In the genomic region with DNA sequence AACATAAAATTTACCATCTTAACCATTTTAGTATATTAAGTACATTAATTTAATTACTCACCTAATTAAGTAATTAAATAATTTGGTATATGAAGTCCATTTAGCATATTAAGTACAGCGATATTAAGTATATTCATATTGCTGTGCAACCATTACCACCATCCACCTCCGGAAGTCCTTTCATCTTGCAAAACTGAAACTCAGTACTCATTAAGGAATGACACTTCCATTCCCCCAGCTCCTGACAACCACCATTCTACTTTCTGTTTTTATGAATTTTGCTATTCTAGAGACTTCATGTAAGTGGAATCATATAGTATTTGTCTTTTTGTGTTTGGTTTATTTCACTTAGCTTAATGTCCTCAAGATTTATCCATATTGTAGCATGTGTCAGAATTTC, we compare ENCODE assay signal across 31 cellular contexts.
DNase-seq lines count a peak whose midpoint lies in the region; ATAC-seq and TF ChIP-seq lines count a peak whose summit lies in the region.
"Had no signal": no experiment of that assay in that cellular context is flagged by ENCODE, and none has a peak within 500 bp of the region (broad histone marks: within the 10 kb centered on the region; RNA-seq: fewer than 3 reads in every experiment).

No MANE protein-coding gene starts in this region.

- no peak overlapping the region for H3K27ac ChIP-seq in endodermal cell (ENCODE audit: low read depth, low read length)
- H3K27ac ChIP-seq: brain microvascular endothelial cell, dorsolateral prefrontal cortex, heart left ventricle, psoas muscle, sigmoid colon, tibial artery had no signal

- H3K27me3 ChIP-seq in GM06990 (replicated peaks; ENCODE audit: control insufficient read depth, insufficient read depth, low read length), result no peaks in the 10 kb centered on the region
- H3K27me3 ChIP-seq in endodermal cell (ENCODE audit: control insufficient read depth, insufficient read depth, low read length, poor library complexity, severe bottlenecking), result no peaks in the 10 kb centered on the region
- H3K27me3 ChIP-seq: brain microvascular endothelial cell, MG63, sigmoid colon, tibial artery had no signal

- peaks cover 11% of the 10 kb centered on the region for H3K27me3 Mint-ChIP-seq in activated T-helper 17 cell treated with anti-CD3 and anti-CD28 coated beads, Interleukin-2, amount 50 U/mL, for 72 hours
- peaks cover 6% of the 10 kb centered on the region for H3K27me3 Mint-ChIP-seq in endodermal cell (ENCODE audit: insufficient read depth)

- no peak overlapping the region for H3K9ac ChIP-seq in endodermal cell (ENCODE audit: extremely low read depth, low read length, poor library complexity, severe bottlenecking)

- WGBS in endodermal cell (ENCODE audit: insufficient coverage in 1 of 2, insufficient read length in 1 of 2), 2 experiments, result 89 to 96% methylated on average over 1 to 2 of the region's 2 CpGs

- H3K36me3 ChIP-seq in GM06990 (ENCODE audit: control insufficient read depth, insufficient read depth, low read length) (no peaks in the 10 kb centered on the region), endodermal cell (ENCODE audit: control insufficient read depth, insufficient read depth, low read length) (no peaks in the 10 kb centered on the region)
- H3K36me3 ChIP-seq: brain microvascular endothelial cell, heart left ventricle, MG63, sigmoid colon, tibial artery had no signal

- H3K4me3 ChIP-seq in GM06990 (replicated peaks; ENCODE audit: low read depth, low read length) (no peak overlapping the region), endodermal cell (ENCODE audit: low read length) (no peak overlapping the region)
- H3K4me3 ChIP-seq: dorsolateral prefrontal cortex, heart left ventricle, MG63, psoas muscle, sigmoid colon, tibial artery had no signal

- H3K4me3 Mint-ChIP-seq in activated T-helper 17 cell treated with anti-CD3 and anti-CD28 coated beads, Interleukin-2, amount 50 U/mL, for 72 hours, result no peak overlapping the region
- no peak overlapping the region for H3K4me3 Mint-ChIP-seq in endodermal cell
- H3K4me3 Mint-ChIP-seq: activated B cell treated with CpG ODN at 0.5 μM for 24 hours; nephron; T-helper 1 cell treated with Interleukin-12 subunit alpha and Interleukin-12 subunit beta and Interleukin-4 antibody, amounts not matched to agents 30 μg/mL and 1 μg/mL, for 36 hours had no signal

- DNase-seq in GM06990 (ENCODE audit: extremely low read depth, insufficient read length) (peak; percentile 37), NCI-H2107 (lab: John Stamatoyannopoulos, UW) (no peak), endodermal cell (no peak)
- no peak for DNase-seq in activated effector memory CD4-positive, alpha-beta T cell treated with anti-CD3 and anti-CD28 coated beads, Interleukin-2, amount 50 U/mL, for 16 hours
- DNase-seq: activated B cell treated with CpG ODN at 0.5 μM for 24 hours; activated CD4-positive, alpha-beta T cell treated with anti-CD3 and anti-CD28 coated beads, Interleukin-2, amount 50 U/mL, for 1 hour; activated naive CD4-positive, alpha-beta T cell treated with anti-CD3 and anti-CD28 coated beads, Interleukin-2, amount 50 U/mL, for 16 hours; brain microvascular endothelial cell; DMS153; dorsolateral prefrontal cortex; foreskin melanocyte; HCEC 1CT; heart left ventricle; KG1; MG63; NCI-H1436; NCI-H2081; NCI-H345; NCI-H69; psoas muscle; Right ventricle myocardium superior; sigmoid colon; stimulated activated CD4-positive, alpha-beta T cell treated with anti-CD3 and anti-CD28 coated beads, Interleukin-12 subunit alpha, Interleukin-12 subunit beta, amount 100 ng/mL, for 4 hours; stimulated activated CD4-positive, alpha-beta T cell treated with anti-CD3 and anti-CD28 coated beads, Interleukin-2, amount 100 ng/mL, for 48 hours; tibial artery had no signal

- H3K36me3 Mint-ChIP-seq in activated T-helper 17 cell treated with anti-CD3 and anti-CD28 coated beads, Interleukin-2, amount 50 U/mL, for 72 hours (ENCODE audit: low read depth), result no peaks in the 10 kb centered on the region
- no peaks in the 10 kb centered on the region for H3K36me3 Mint-ChIP-seq in endodermal cell (ENCODE audit: low read depth)

- peaks cover 12% of the 10 kb centered on the region for H3K9me3 ChIP-seq in endodermal cell (ENCODE audit: control insufficient read depth, low read length)
- H3K9me3 ChIP-seq: psoas muscle, sigmoid colon had no signal

- H3K9me3 Mint-ChIP-seq in activated T-helper 17 cell treated with anti-CD3 and anti-CD28 coated beads, Interleukin-2, amount 50 U/mL, for 72 hours, result peaks cover 13% of the 10 kb centered on the region
- peaks cover 9% of the 10 kb centered on the region for H3K9me3 Mint-ChIP-seq in endodermal cell

- TF ChIP-seq CTCF in GM06990 (IDR thresholded peaks at IDR 0.05; ENCODE audit: insufficient read depth, low read length, poor library complexity, severe bottlenecking) (no peak), endodermal cell (conservative IDR thresholded peaks at IDR 0.05) (no peak)

- no peak overlapping the region for H3K27ac Mint-ChIP-seq in activated T-helper 17 cell treated with anti-CD3 and anti-CD28 coated beads, Interleukin-2, amount 50 U/mL, for 72 hours
- H3K27ac Mint-ChIP-seq in endodermal cell, result no peak overlapping the region
- H3K27ac Mint-ChIP-seq: activated B cell treated with CpG ODN at 0.5 μM for 24 hours; nephron; T-helper 1 cell treated with Interleukin-12 subunit alpha and Interleukin-12 subunit beta and Interleukin-4 antibody, amounts not matched to agents 30 μg/mL and 1 μg/mL, for 36 hours had no signal

- ATAC-seq in GM18517 (IDR thresholded peaks at IDR 0.05; ENCODE audit: unreplicated experiment), result peak; percentile 66
- peak; percentile 75 for ATAC-seq in HG03442 (IDR thresholded peaks at IDR 0.05; ENCODE audit: unreplicated experiment)
- ATAC-seq in activated T-helper 17 cell treated with anti-CD3 and anti-CD28 coated beads, Interleukin-2, amount 50 U/mL, for 72 hours (replicated peaks), result peak; percentile 42
- ATAC-seq: heart left ventricle, psoas muscle, SK-N-SH treated with all-trans-retinoic acid at 6 μM for 48 hours had no signal

- H3K4me1 Mint-ChIP-seq in activated T-helper 17 cell treated with anti-CD3 and anti-CD28 coated beads, Interleukin-2, amount 50 U/mL, for 72 hours, result no peaks in the 10 kb centered on the region
- no peaks in the 10 kb centered on the region for H3K4me1 Mint-ChIP-seq in endodermal cell
- H3K4me1 Mint-ChIP-seq: nephron had no signal

- no peaks in the 10 kb centered on the region for H3K4me1 ChIP-seq in endodermal cell (ENCODE audit: control insufficient read depth, insufficient read depth, low read length)
- H3K4me1 ChIP-seq: heart left ventricle, psoas muscle, sigmoid colon, tibial artery had no signal
